In genomic region chr1:115710859-115711624, GRCh38 we compare ENCODE assay signal across 18 cellular contexts. TPM values are rescaled to one million over a fixed set of nuclear protein-coding genes. Genes with fewer than 3 reads are reported as not detected.
A peak's percentile ranks its signal among the peaks of the same experiment; 100 is the strongest.
DNase-seq lines count a peak whose midpoint lies in the region; ATAC-seq, FAIRE-seq and TF ChIP-seq lines count a peak whose summit lies in the region.
"Had no signal": no experiment of that assay in that cellular context is flagged by ENCODE, and none has a peak within 500 bp of the region (broad histone marks: within the 10 kb centered on the region; RNA-seq: fewer than 3 reads in every experiment).

No MANE protein-coding gene starts in this region.

- CTCF ChIA-PET in HEK293 (lab: Yijun Ruan, JAX), result interaction anchor here (0.6 to 1.0 kb wide), 2 partner anchors 42 to 754 kb away, joined by 3 read pairs; no protein-coding TSS in a partner anchor
- CTCF ChIA-PET in HepG2 (lab: Yijun Ruan, JAX; ENCODE audit: low intra/inter-chr PET ratio, low total read pairs), result no interaction called here

- TF ChIP-seq POLR2A in HepG2 (IDR thresholded peaks at IDR 0.05; ENCODE audit: insufficient read depth in 1 of 2, low read depth in 2 of 2, low read length in 2 of 2), result no peak

- intact Hi-C loops in HepG2 (cut with micrococcal nuclease; ENCODE audit: unreplicated experiment), result no loop called here

- WGBS in HepG2 (ENCODE audit: low lambda C conversion rate), result 4% methylated on average over 3 of the region's 9 CpGs

- ATAC-seq in HepG2, result peak; percentile 85
- no peak for ATAC-seq in HG03045 (IDR thresholded peaks at IDR 0.05; ENCODE audit: unreplicated experiment)
- ATAC-seq: effector memory CD8-positive, alpha-beta T cell had no signal

- H3K9ac ChIP-seq in HepG2 (ENCODE audit: insufficient read depth, low read depth, low read length), result peak overlapping the region; percentile 34; the same call in 1 of the 2 replicates

- DNase-seq in A172 (ENCODE audit: low spot score) (peak; percentile 5), SW480 (ENCODE audit: low spot score) (peak; percentile 58), HepG2 (ENCODE audit: low spot score) (peak; percentile 86), NCI-H2081 (lab: John Stamatoyannopoulos, UW) (no peak), SKM-1 (lab: John Stamatoyannopoulos, UW; ENCODE audit: unreplicated experiment) (no peak)
- DNase-seq in stimulated activated CD4-positive, alpha-beta T cell treated with anti-CD3 and anti-CD28 coated beads, Interleukin-4, amount 100 ng/mL, for 1 hour, result no peak
- DNase-seq: amniotic stem cell; effector memory CD8-positive, alpha-beta T cell; GF-D8; hypothalamus; NCI-H2081 treated with DMSO at 0.1 percent for 48 hours; NK-92 treated with Interleukin-12 subunit alpha and Interleukin-12 subunit beta, amount 100 ng/mL, for 24 hours; stimulated activated CD4-positive, alpha-beta T cell treated with anti-CD3 and anti-CD28 coated beads, Interleukin-4, amount 100 ng/mL, for 4 hours; stimulated activated CD8-positive, alpha-beta memory T cell treated with anti-CD3 and anti-CD28 coated beads, Interleukin-4, amount 100 ng/mL, for 48 hours had no signal

- peak overlapping the region; percentile 71 for H3K4me2 ChIP-seq in HepG2 (ENCODE audit: low read depth, low read length)

- H3K27me3 ChIP-seq in HepG2 (ENCODE audit: control insufficient read depth in 1 of 2, insufficient read depth in 2 of 2, low read length in 2 of 2), result no peaks in the 10 kb centered on the region
- H3K27me3 ChIP-seq: suprapubic skin had no signal

- H3K27ac ChIP-seq in HEK293 (ENCODE audit: extremely low read depth, low read depth, low read length), result no peak overlapping the region
- peak overlapping the region; percentile 47 for H3K27ac ChIP-seq in HepG2 (ENCODE audit: extremely low read length, insufficient read depth, low read length)
- H3K27ac ChIP-seq: suprapubic skin had no signal

- no peak for TF ChIP-seq CTCF in HEK293 (tag by site-specific recombination; IDR thresholded peaks at IDR 0.05)
- no peak for TF ChIP-seq CTCF in HepG2 (CRISPR knock-in tag; IDR thresholded peaks at IDR 0.05)

- POLR2A ChIA-PET in HEK293 (lab: Yijun Ruan, JAX) (interaction anchor here (0.7 kb wide), 1 partner anchor 34 kb away, joined by 4 read pairs; no protein-coding TSS in a partner anchor), HepG2 (lab: Yijun Ruan, JAX) (interaction anchor here (1.0 to 1.3 kb wide), 2 partner anchors 17 to 69 kb away, joined by 3 to 4 read pairs; partner anchors contain the start of gene VANGL1)

- H3K9me3 ChIP-seq in HEK293 (ENCODE audit: control insufficient read depth, insufficient read depth, low read depth, low read length) (no peaks in the 10 kb centered on the region), HepG2 (ENCODE audit: low read length) (no peaks in the 10 kb centered on the region)
- H3K9me3 ChIP-seq: suprapubic skin had no signal

- in situ Hi-C loops in HepG2 (cut with HindIII; ENCODE audit: extremely low pct_ligation_motif_present, low pct_unique_long_range_greater_than_20kb), result no loop called here

- H3K4me1 ChIP-seq in HEK293 (ENCODE audit: control insufficient read depth, insufficient read depth, low read length) (no peaks in the 10 kb centered on the region), HepG2 (ENCODE audit: insufficient read depth, low read length) (peaks cover 56% of the 10 kb centered on the region)

- H3K4me3 ChIP-seq in HEK293 (ENCODE audit: low read depth, low read length), result no peak overlapping the region
- peak overlapping the region in 1 of 3 experiments; percentile 52; a peak in 1 of 6 replicates for H3K4me3 ChIP-seq in HepG2 (replicated peaks in 1 of 3; ENCODE audit: insufficient read depth in 1 of 3, low read depth in 2 of 3, low read length in 3 of 3)
- H3K4me3 ChIP-seq: suprapubic skin had no signal

- FAIRE-seq in HepG2 (lab: Jason Lieb, UNC), result peak; percentile 90
- FAIRE-seq: GM12892 had no signal

- peak in 1 of 2 experiments; percentile 76; a peak in 1 of 4 replicates for TF ChIP-seq EP300 in HepG2 (IDR thresholded peaks at IDR 0.05; ENCODE audit: low read depth in 2 of 2, low read length in 2 of 2)
- TF ChIP-seq EP300 in HepG2 (CRISPR knock-in tag; IDR thresholded peaks at IDR 0.05; ENCODE audit: borderline replicate concordance), result no peak

- H2AFZ ChIP-seq in HepG2 (ENCODE audit: low read length), result no peak overlapping the region

- no peaks in the 10 kb centered on the region for H3K79me2 ChIP-seq in HepG2 (ENCODE audit: insufficient read depth, low read length)

- H4K20me1 ChIP-seq in HepG2 (ENCODE audit: insufficient read depth, low read length), result no peaks in the 10 kb centered on the region

- TF ChIP-seq RAD21 in HepG2 (CRISPR knock-in tag; IDR thresholded peaks at IDR 0.05), result no peak

- no peaks in the 10 kb centered on the region for H3K36me3 ChIP-seq in HEK293 (ENCODE audit: control insufficient read depth in 2 of 2, insufficient read depth in 1 of 2, low read length in 2 of 2)
- H3K36me3 ChIP-seq in HepG2 (replicated peaks in 1 of 2; ENCODE audit: control insufficient read depth in 1 of 2, insufficient read depth in 2 of 2, low read length in 2 of 2), result no peaks in the 10 kb centered on the region
- H3K36me3 ChIP-seq: suprapubic skin had no signal

- no TSS peak for BruUV-seq in HepG2 (replicated peaks; lab: Mats Ljungman, UMichigan)

TF ChIP-seq in HepG2, 621 proteins besides CTCF, POLR2A, EP300 and RAD21 (continues in another document):
- no peak for TF ChIP-seq FOXJ3 (CRISPR knock-in tag; IDR thresholded peaks at IDR 0.05; ENCODE audit: borderline replicate concordance)
- no peak for TF ChIP-seq NCOA1 (CRISPR knock-in tag; IDR thresholded peaks at IDR 0.05)
- peak; percentile 60; the same call in 1 of the 2 replicates for TF ChIP-seq ZNF331 (CRISPR knock-in tag; IDR thresholded peaks at IDR 0.05)
- peak; percentile 94 for TF ChIP-seq TFE3 (CRISPR knock-in tag; IDR thresholded peaks at IDR 0.05)
- 0 out of 2 replicates have a peak, but pooled peaks have one; percentile 47 for TF ChIP-seq BHLHE40 (IDR thresholded peaks at IDR 0.05; ENCODE audit: low read length)
- TF ChIP-seq JUND (CRISPR knock-in tag; IDR thresholded peaks at IDR 0.05), result no peak
- TF ChIP-seq PRPF4 (IDR thresholded peaks at IDR 0.05; ENCODE audit: low read depth, low read length, poor library complexity, severe bottlenecking), result no peak
- TF ChIP-seq NFE2L1 (CRISPR knock-in tag; IDR thresholded peaks at IDR 0.05; ENCODE audit: borderline replicate concordance), result peak; percentile 43; the same call in 1 of the 2 replicates
- TF ChIP-seq SIN3B (IDR thresholded peaks at IDR 0.05; ENCODE audit: low read length), result no peak
- TF ChIP-seq TCF7 (IDR thresholded peaks at IDR 0.05; ENCODE audit: low read depth), result peak; percentile 90
- TF ChIP-seq GPBP1L1 (CRISPR knock-in tag; IDR thresholded peaks at IDR 0.05), result no peak
- TF ChIP-seq IRX3 (CRISPR knock-in tag; IDR thresholded peaks at IDR 0.05; ENCODE audit: borderline replicate concordance, low read depth), result no peak
- no peak for TF ChIP-seq ZNF546 (CRISPR knock-in tag; conservative IDR thresholded peaks at IDR 0.05)
- TF ChIP-seq THAP11 (CRISPR knock-in tag; IDR thresholded peaks at IDR 0.05), result 0 out of 2 replicates have a peak, but pooled peaks have one; percentile 38

RNA-seq across cellular contexts. Expression of gene CASQ2, which starts 57.5 kb away (rescaled TPM):
- not detected in 2 replicates for total RNA-seq in A172 (2014; rRNA removed; shearing (Covaris generic))
- total RNA-seq in HepG2 (2016; rRNA removed; fragmentation: Illumina TruSeq; extraction: Trizol), result not detected in 2 replicates
- not detected in 2 replicates for total RNA-seq in HepG2 (2016; cell fraction: cytosol; rRNA removed; fragmentation: Illumina TruSeq; extraction: Trizol; ENCODE audit: low read depth)
- not detected in 2 replicates for total RNA-seq in HepG2 (2016; cell fraction: insoluble cytoplasmic fraction; rRNA removed; fragmentation: Illumina TruSeq; extraction: Trizol)
- total RNA-seq in HepG2 (2016; cell fraction: membrane; rRNA removed; fragmentation: Illumina TruSeq; extraction: Trizol), result not detected in 2 replicates
- not detected in 2 replicates for total RNA-seq in HepG2 (2016; cell fraction: nucleus; rRNA removed; fragmentation: Illumina TruSeq; extraction: Trizol)
- 0.05 TPM in 1 of 2 replicates, not detected in the other for polyA plus RNA-seq in HepG2 (2011; rRNA removed)
- polyA plus RNA-seq in HepG2 (2011; cell fraction: cytosol; rRNA removed), result 0.03 TPM in 1 of 2 replicates, not detected in the other
- polyA plus RNA-seq in HepG2 (2011; cell fraction: nucleus; rRNA removed), result not detected in 2 replicates
- polyA plus RNA-seq in HepG2 (2012), result 0.05 TPM in 1 of 2 replicates, not detected in the other
- polyA plus RNA-seq in HepG2 (2016; cell fraction: cytosol; fragmentation: Illumina TruSeq; extraction: Trizol; ENCODE audit: low read depth), result not detected in 2 replicates
- not detected in 2 replicates for polyA plus RNA-seq in HepG2 (2016; cell fraction: insoluble cytoplasmic fraction; fragmentation: Illumina TruSeq; extraction: Trizol; ENCODE audit: low read depth)
- not detected in 2 replicates for polyA plus RNA-seq in HepG2 (2016; cell fraction: membrane; fragmentation: Illumina TruSeq; extraction: Trizol; ENCODE audit: low read depth)
- not detected in 2 replicates for polyA plus RNA-seq in HepG2 (2016; cell fraction: nucleus; fragmentation: Illumina TruSeq; extraction: Trizol; ENCODE audit: insufficient read depth, low read depth)
- not detected in 2 replicates for polyA minus RNA-seq in HepG2 (2011; rRNA and poly(A)+ RNA removed; ENCODE audit: low replicate concordance)
- not detected in 2 replicates for polyA minus RNA-seq in HepG2 (2011; cell fraction: cytosol; rRNA and poly(A)+ RNA removed)
- not detected in 2 replicates for polyA minus RNA-seq in HepG2 (2011; cell fraction: nucleus; rRNA and poly(A)+ RNA removed)

Comparison
In these comparisons a context has a peak if more than half of its experiments do, and no peak if none do; other contexts are left out.
1. DNase-seq: peak in A172 (single experiment), SW480 (single experiment) and HepG2 (single experiment); none in stimulated activated CD4-positive, alpha-beta T cell treated with anti-CD3 and anti-CD28 coated beads, Interleukin-4, amount 100 ng/mL, for 1 hour (single experiment), NCI-H2081 (0 of 2) and SKM-1 (single experiment).